10 cellular contexts compared by ENCODE assay signal in genomic region chr1:26307363-26307781, GRCh38. TPM values are rescaled to one million over a fixed set of nuclear protein-coding genes. Genes with fewer than 3 reads are reported as not detected.
DNase-seq lines count a peak whose midpoint lies in the region; TF ChIP-seq lines count a peak whose summit lies in the region.
"Had no signal": no experiment of that assay in that cellular context is flagged by ENCODE, and none has a peak within 500 bp of the region (broad histone marks: within the 10 kb centered on the region; RNA-seq: fewer than 3 reads in every experiment).

No MANE protein-coding gene starts in this region.

- H3K27ac Mint-ChIP-seq in dendritic cell treated with granulocyte-macrophage colony-stimulating factor and Interleukin-4, amounts not matched to agents 40 ng/mL and 50 ng/mL, for 4 days, result peak overlapping the region; percentile 84
- H3K27ac Mint-ChIP-seq in osteocyte (ENCODE audit: unreplicated experiment), result no peak overlapping the region

- TF ChIP-seq CTCF in sigmoid colon (IDR thresholded peaks at IDR 0.05) (no peak), osteocyte (IDR thresholded peaks at IDR 0.05) (no peak)

- no peaks in the 10 kb centered on the region for H3K27me3 ChIP-seq in NT2/D1 (ENCODE audit: insufficient read depth, insufficient read length)
- H3K27me3 ChIP-seq in sigmoid colon, result no peaks in the 10 kb centered on the region
- H3K27me3 ChIP-seq: right atrium auricular region had no signal

- 19 to 25% methylated on average over 6 of the region's 6 CpGs for WGBS in sigmoid colon, 2 donors

- no peak overlapping the region for H3K4me3 Mint-ChIP-seq in dendritic cell treated with granulocyte-macrophage colony-stimulating factor and Interleukin-4, amounts not matched to agents 40 ng/mL and 50 ng/mL, for 4 days
- no peak overlapping the region for H3K4me3 Mint-ChIP-seq in osteocyte (ENCODE audit: unreplicated experiment)

- peaks cover 66% of the 10 kb centered on the region for H3K4me1 Mint-ChIP-seq in dendritic cell treated with granulocyte-macrophage colony-stimulating factor and Interleukin-4, amounts not matched to agents 40 ng/mL and 50 ng/mL, for 4 days (ENCODE audit: low read depth)
- H3K4me1 Mint-ChIP-seq in osteocyte (ENCODE audit: unreplicated experiment), result peaks cover 18% of the 10 kb centered on the region

- H3K9ac ChIP-seq in NT2/D1 (ENCODE audit: insufficient read length, low read depth), result peak overlapping the region; percentile 79

- H3K9me3 ChIP-seq in NT2/D1 (ENCODE audit: insufficient read depth, low read length) (no peaks in the 10 kb centered on the region), sigmoid colon (no peaks in the 10 kb centered on the region)
- H3K9me3 ChIP-seq: right atrium auricular region had no signal

- H3K4me3 ChIP-seq in NT2/D1 (ENCODE audit: insufficient read length, low read depth), result no peak overlapping the region
- H3K4me3 ChIP-seq in sigmoid colon, result no peak overlapping the region

- H3K36me3 Mint-ChIP-seq in dendritic cell treated with granulocyte-macrophage colony-stimulating factor and Interleukin-4, amounts not matched to agents 40 ng/mL and 50 ng/mL, for 4 days (ENCODE audit: low read depth), result peaks cover 11% of the 10 kb centered on the region
- H3K36me3 Mint-ChIP-seq in osteocyte (ENCODE audit: unreplicated experiment), result no peaks in the 10 kb centered on the region

- peak overlapping the region; percentile 51 to 76 (median 66) for H3K27ac ChIP-seq in sigmoid colon

- H3K36me3 ChIP-seq in NT2/D1 (ENCODE audit: insufficient read depth, insufficient read length, low read length) (no peaks in the 10 kb centered on the region), sigmoid colon (no peaks in the 10 kb centered on the region)
- H3K36me3 ChIP-seq: right atrium auricular region had no signal

- TF ChIP-seq EP300 in sigmoid colon (IDR thresholded peaks at IDR 0.05), result no peak

- TF ChIP-seq POLR2A in sigmoid colon (IDR thresholded peaks at IDR 0.05), result no peak

- intact Hi-C loops in dendritic cell treated with granulocyte-macrophage colony-stimulating factor and Interleukin-4, amounts not matched to agents 40 ng/mL and 50 ng/mL, for 4 days (cut with micrococcal nuclease), result loop anchor here (2.0 kb wide), 1 partner anchor 13 kb away; no protein-coding TSS in a partner anchor
- intact Hi-C loops in sigmoid colon (cut with DNase I), result no loop called here

- H3K9me3 Mint-ChIP-seq in dendritic cell treated with granulocyte-macrophage colony-stimulating factor and Interleukin-4, amounts not matched to agents 40 ng/mL and 50 ng/mL, for 4 days, result no peaks in the 10 kb centered on the region
- H3K9me3 Mint-ChIP-seq in osteocyte (ENCODE audit: unreplicated experiment), result no peaks in the 10 kb centered on the region

- DNase-seq in NCI-H146 (lab: John Stamatoyannopoulos, UW) (peak; percentile 27), NCI-H146 treated with DMSO at 0.1 percent for 48 hours (lab: John Stamatoyannopoulos, UW; ENCODE audit: unreplicated experiment) (no peak), NT2/D1 (ENCODE audit: low read depth, low spot score) (no peak), sigmoid colon (no peak), osteocyte (ENCODE audit: extremely low spot score, unreplicated experiment) (no peak), C1 segment of cervical spinal cord (lab: John Stamatoyannopoulos, UW) (no peak), NCI-H1930 (lab: John Stamatoyannopoulos, UW) (no peak)

- H3K4me1 ChIP-seq in NT2/D1 (ENCODE audit: insufficient read depth, insufficient read length) (peaks cover 5% of the 10 kb centered on the region), sigmoid colon (peaks cover 0 to 17% (median 11%) of the 10 kb centered on the region in 4 donors)

- no peaks in the 10 kb centered on the region for H3K27me3 Mint-ChIP-seq in dendritic cell treated with granulocyte-macrophage colony-stimulating factor and Interleukin-4, amounts not matched to agents 40 ng/mL and 50 ng/mL, for 4 days
- peaks cover 5% of the 10 kb centered on the region for H3K27me3 Mint-ChIP-seq in osteocyte (ENCODE audit: unreplicated experiment)

RNA-seq across cellular contexts. Expression of gene UBXN11, which starts 0.9 kb away (rescaled TPM):
- total RNA-seq in sigmoid colon, result 10 to 100 TPM in 3 of 4 donors, 1 to 10 TPM in 1; 9.8 to 17.7 (median 13.1) TPM
- polyA plus RNA-seq in sigmoid colon, result 10 to 100 TPM in 1 of 3 donors, 1 to 10 TPM in 2; 3.0 to 22.7 (median 4.2) TPM
- total RNA-seq in osteocyte, result 16.6 and 17.0 TPM in 2 replicates

RNA-seq across cellular contexts. Expression of gene CD52, which starts 10.4 kb away (rescaled TPM):
- total RNA-seq in sigmoid colon (1 to 10 TPM in 2 of 4 donors, not detected in 2; 1.6 to 5.7 TPM), osteocyte (not detected in 2 replicates)
- 100 to 1,000 TPM in 1 of 3 donors, 10 to 100 TPM in 2; 19.8 to 556 (median 41.4) TPM for polyA plus RNA-seq in sigmoid colon
- polyA plus RNA-seq: AG04450 had no signal

RNA-seq across cellular contexts. Expression of gene SH3BGRL3, which starts 27.5 kb away (rescaled TPM):
- total RNA-seq in sigmoid colon, result 10 to 100 TPM; 32.9 to 41.5 (median 37.6) TPM
- 100 to 1,000 TPM; 303 to 575 (median 543) TPM for polyA plus RNA-seq in sigmoid colon
- total RNA-seq in osteocyte, result 138 and 140 TPM in 2 replicates

RNA-seq across cellular contexts. Expression of gene CRYBG2, which starts 46.6 kb away (rescaled TPM):
- total RNA-seq in sigmoid colon, result 1 to 10 TPM in 1 of 4 donors, under 1 TPM in 1, not detected in 2; 0.55 to 1.8 TPM
- 10 to 100 TPM; 13.8 to 21.0 (median 19.9) TPM for polyA plus RNA-seq in sigmoid colon
- total RNA-seq in osteocyte, result not detected in 2 replicates
- total RNA-seq: right atrium auricular region had no signal
- polyA plus RNA-seq: AG04450 had no signal
